Comparison of ENCODE assay signal across 9 cellular contexts in the genomic region with DNA sequence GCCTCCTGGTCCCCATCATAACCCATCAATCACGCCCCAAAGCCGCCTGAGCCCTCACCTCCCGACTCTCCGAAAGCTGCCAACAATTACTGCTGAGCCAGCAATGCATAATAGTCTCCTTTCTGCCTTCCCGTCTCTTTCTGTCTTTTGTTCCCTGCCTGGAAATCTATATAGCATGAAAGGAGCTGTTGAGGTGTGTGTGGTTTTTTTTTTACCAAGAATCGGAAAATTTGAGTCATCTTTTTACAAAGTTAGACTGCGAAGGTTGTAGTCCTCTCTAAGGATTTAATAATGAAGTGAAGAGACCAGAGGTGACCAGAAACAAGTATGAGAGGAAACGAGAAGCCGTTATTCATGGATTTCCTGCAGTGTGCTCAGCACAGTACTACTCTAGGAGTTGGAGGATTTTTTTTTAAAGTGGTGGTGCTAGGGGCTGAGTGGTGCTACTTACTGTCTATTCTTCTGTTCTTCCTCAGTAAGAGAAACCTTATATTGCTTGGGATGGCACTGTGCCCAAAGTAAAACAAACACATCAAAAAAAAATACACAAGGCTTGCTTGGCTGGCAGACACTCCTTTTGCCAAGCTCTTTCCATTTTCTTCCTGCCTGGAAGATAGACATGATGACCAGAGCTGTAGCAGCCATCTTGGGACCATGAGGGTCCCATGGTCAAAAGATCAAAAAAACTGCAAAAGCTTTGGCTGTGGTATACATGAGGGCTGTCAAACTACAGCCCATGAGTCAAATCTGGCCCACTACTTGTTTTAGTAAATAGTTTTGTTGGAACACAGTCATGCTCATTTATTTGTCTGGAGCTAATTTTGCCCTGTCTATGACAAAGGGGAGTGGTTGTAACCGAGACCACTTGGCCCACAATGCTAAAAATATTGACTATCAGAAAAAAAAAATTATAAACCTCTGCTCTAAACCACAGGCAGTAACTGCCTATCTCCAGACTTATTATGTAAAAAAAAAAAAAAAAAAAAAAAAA. TPM values are rescaled to one million over a fixed set of nuclear protein-coding genes. Genes with fewer than 3 reads are reported as not detected.
DNase-seq lines count a peak whose midpoint lies in the region; ATAC-seq and TF ChIP-seq lines count a peak whose summit lies in the region.
"Had no signal": no experiment of that assay in that cellular context is flagged by ENCODE, and none has a peak within 500 bp of the region (broad histone marks: within the 10 kb centered on the region; RNA-seq: fewer than 3 reads in every experiment).

No MANE protein-coding gene starts in this region.

- no peak overlapping the region for H3K27ac Mint-ChIP-seq in progenitor cell of endocrine pancreas
- no peak overlapping the region for H3K27ac Mint-ChIP-seq in Caco-2 (ENCODE audit: unreplicated experiment)
- H3K27ac Mint-ChIP-seq: T-cell had no signal

- DNase-seq in AG10803 (ENCODE audit: low read depth) (no peak), astrocyte of the hippocampus (ENCODE audit: low read depth, low spot score) (peak; percentile 64), progenitor cell of endocrine pancreas (ENCODE audit: low spot score, unreplicated experiment) (no peak), Caco-2 (no peak), GM19238 (ENCODE audit: insufficient read length, low spot score) (no peak), HEK293T (ENCODE audit: extremely low spot score) (no peak)

- H3K27me3 Mint-ChIP-seq in progenitor cell of endocrine pancreas = peaks cover 7% of the 10 kb centered on the region
- no peaks in the 10 kb centered on the region for H3K27me3 Mint-ChIP-seq in Caco-2 (ENCODE audit: insufficient read depth, unreplicated experiment)

- peak; percentile 48 for ATAC-seq in HG02870 (IDR thresholded peaks at IDR 0.05; ENCODE audit: unreplicated experiment)

- peak overlapping the region; percentile 58 for H3K27ac ChIP-seq in muscle layer of colon (ENCODE audit: low read depth, low read length)

- CTCF ChIA-PET in Caco-2 (lab: Charles Lee) (interaction anchor here (1.0 to 1.8 kb wide), 17 partner anchors 9 to 814 kb away, joined by 3 to 11 read pairs (median 5); partner anchors contain the start of genes CALML5 and TASOR2), HEK293T (lab: Yijun Ruan, JAX) (interaction anchor here (0.7 to 1.4 kb wide), 11 partner anchors 7 to 245 kb away, joined by 3 to 7 read pairs (median 4); no protein-coding TSS in a partner anchor)

- no peaks in the 10 kb centered on the region for H3K9me3 Mint-ChIP-seq in progenitor cell of endocrine pancreas (ENCODE audit: low read depth)
- no peaks in the 10 kb centered on the region for H3K9me3 Mint-ChIP-seq in Caco-2 (ENCODE audit: unreplicated experiment)
- H3K9me3 Mint-ChIP-seq: T-cell had no signal

- H3K4me1 ChIP-seq in muscle layer of colon (ENCODE audit: insufficient read depth, low read length) (peaks cover 9% of the 10 kb centered on the region), Caco-2 (peaks cover 21% of the 10 kb centered on the region)

- H3K9me3 ChIP-seq in muscle layer of colon (ENCODE audit: low read length) (no peaks in the 10 kb centered on the region), Caco-2 (no peaks in the 10 kb centered on the region)

- POLR2A ChIA-PET in Caco-2 (lab: Charles Lee) (interaction anchor here (1.0 kb wide), 1 partner anchor 183 kb away, joined by 5 read pairs; no protein-coding TSS in a partner anchor), HEK293T (lab: Yijun Ruan, JAX) (interaction anchor here (0.6 kb wide), 1 partner anchor 183 kb away, joined by 3 read pairs; no protein-coding TSS in a partner anchor)

- H3K36me3 ChIP-seq in muscle layer of colon (ENCODE audit: insufficient read depth, low read length) = no peaks in the 10 kb centered on the region
- H3K36me3 ChIP-seq in Caco-2 (ENCODE audit: control insufficient read depth, insufficient read depth, low read length) = no peaks in the 10 kb centered on the region

- H3K4me1 Mint-ChIP-seq in progenitor cell of endocrine pancreas (ENCODE audit: low read depth) (peaks cover 21% of the 10 kb centered on the region), Caco-2 (ENCODE audit: low read depth, unreplicated experiment) (peaks cover 25% of the 10 kb centered on the region)

- no TSS peak for BruUV-seq in Caco-2 (replicated peaks; lab: Mats Ljungman, UMichigan)

- peak overlapping the region; percentile 50 for H3K9ac ChIP-seq in muscle layer of colon (ENCODE audit: low read length)

- H3K36me3 Mint-ChIP-seq in progenitor cell of endocrine pancreas (ENCODE audit: insufficient read depth) = no peaks in the 10 kb centered on the region
- H3K36me3 Mint-ChIP-seq in Caco-2 (ENCODE audit: insufficient read depth, unreplicated experiment) = no peaks in the 10 kb centered on the region
- H3K36me3 Mint-ChIP-seq: T-cell had no signal

- no peak overlapping the region for H3K4me3 Mint-ChIP-seq in progenitor cell of endocrine pancreas (ENCODE audit: low read depth)
- H3K4me3 Mint-ChIP-seq in Caco-2 (ENCODE audit: unreplicated experiment) = no peak overlapping the region

- no peaks in the 10 kb centered on the region for H3K27me3 ChIP-seq in muscle layer of colon (ENCODE audit: control insufficient read depth in 1 of 2, insufficient read depth in 2 of 2, low read length in 2 of 2)
- H3K27me3 ChIP-seq in Caco-2 (replicated peaks; ENCODE audit: control insufficient read depth, insufficient read depth, low read length) = no peaks in the 10 kb centered on the region

- TF ChIP-seq CTCF in AG10803 (conservative IDR thresholded peaks at IDR 0.05; ENCODE audit: low read length) (no peak), progenitor cell of endocrine pancreas (IDR thresholded peaks at IDR 0.05; ENCODE audit: unreplicated experiment) (no peak), Caco-2 (IDR thresholded peaks at IDR 0.05; ENCODE audit: insufficient read depth in 1 of 2, low read depth in 1 of 2, low read length in 1 of 2, severe bottlenecking in 1 of 2, unreplicated experiment in 1 of 2) (no peak)

- intact Hi-C loops in Caco-2 (cut with micrococcal nuclease; ENCODE audit: unreplicated experiment) = loop anchor here (10.0 kb wide), 1 partner anchor 804 kb away; the partner anchor contains the start of gene AKR1E2

- H3K4me3 ChIP-seq in AG10803 (ENCODE audit: low read length) = peak overlapping the region; percentile 61
- H3K4me3 ChIP-seq in muscle layer of colon (ENCODE audit: low read depth in 1 of 2, low read length in 2 of 2) = peak overlapping the region in 1 of 2 donors; percentile 40
- H3K4me3 ChIP-seq in Caco-2 (ENCODE audit: low read depth, low read length) = no peak overlapping the region

TF ChIP-seq in HEK293T, 16 proteins besides CTCF, POLR2A, EP300 and RAD21:
- TF ChIP-seq ARNT (IDR thresholded peaks at IDR 0.05) (no peak), CTBP1 (IDR thresholded peaks at IDR 0.05; ENCODE audit: borderline replicate concordance) (no peak), ZNF384 (IDR thresholded peaks at IDR 0.05) (no peak), BHLHE40 (IDR thresholded peaks at IDR 0.05; ENCODE audit: borderline replicate concordance) (no peak), NFRKB (IDR thresholded peaks at IDR 0.05) (no peak), PKNOX1 (IDR thresholded peaks at IDR 0.05) (no peak)

RNA-seq across cellular contexts. Expression of gene ASB13, which starts 37.3 kb away (rescaled TPM):
- 11.1 and 13.5 TPM in 2 replicates for total RNA-seq in progenitor cell of endocrine pancreas
- total RNA-seq in Caco-2 (2022) = 37.0 and 44.8 TPM in 2 replicates

RNA-seq across cellular contexts. Expression of gene TASOR2, which starts 55.5 kb away (rescaled TPM):
- 57.1 and 57.7 TPM in 2 replicates for total RNA-seq in progenitor cell of endocrine pancreas
- total RNA-seq in Caco-2 (2022) = 102 and 108 TPM in 2 replicates
